9 cellular contexts compared by ENCODE assay signal in the genomic region with DNA sequence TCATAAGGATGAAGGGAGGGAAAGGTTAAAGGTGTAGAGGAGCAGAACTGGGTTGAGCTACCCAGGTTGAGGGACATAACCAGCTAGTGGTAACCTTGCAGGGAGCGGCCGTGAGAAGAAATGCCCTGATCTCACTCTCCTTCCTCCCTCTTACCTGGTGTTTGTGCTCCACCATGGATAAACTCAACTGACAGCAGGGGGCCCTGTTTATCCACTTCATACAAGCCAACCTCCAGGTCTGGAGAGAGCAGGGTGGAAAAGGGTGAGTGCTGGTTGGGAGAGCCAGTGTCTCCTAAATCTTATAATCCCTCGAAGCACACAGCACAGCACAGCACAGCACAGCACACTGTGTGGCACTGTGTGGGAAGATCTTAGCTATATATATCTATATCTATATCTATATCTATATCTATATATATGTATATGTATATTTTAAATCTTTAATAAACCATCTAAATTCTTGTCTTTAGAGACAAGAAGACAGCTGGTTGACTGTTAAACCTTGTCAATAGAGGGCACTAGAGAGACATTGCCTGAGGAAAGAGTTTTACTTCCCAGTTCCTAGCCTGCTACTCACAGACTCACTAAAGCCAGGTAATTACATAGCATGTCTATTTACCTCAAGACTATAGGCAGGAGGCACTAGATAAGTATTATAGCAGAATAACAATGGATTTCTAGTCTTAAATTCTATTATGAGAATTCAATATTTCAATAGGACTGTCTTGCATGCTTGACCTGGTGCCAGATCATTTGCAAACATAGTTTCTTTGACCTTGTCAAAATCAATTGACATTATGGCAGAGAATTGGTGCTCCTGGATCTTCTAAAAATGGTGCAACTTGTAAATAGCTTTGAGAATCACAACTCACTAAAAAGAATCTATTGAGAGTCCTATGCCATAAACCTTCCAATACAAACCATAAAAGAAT. TPM values are rescaled to one million over a fixed set of nuclear protein-coding genes. Genes with fewer than 3 reads are reported as not detected.
DNase-seq lines count a peak whose midpoint lies in the region; ATAC-seq, FAIRE-seq and TF ChIP-seq lines count a peak whose summit lies in the region.
"Had no signal": no experiment of that assay in that cellular context is flagged by ENCODE, and none has a peak within 500 bp of the region (broad histone marks: within the 10 kb centered on the region; RNA-seq: fewer than 3 reads in every experiment).

No MANE protein-coding gene starts in this region.

- H3K9me3 Mint-ChIP-seq in osteocyte (ENCODE audit: unreplicated experiment) = no peaks in the 10 kb centered on the region

- H3K27ac Mint-ChIP-seq in osteocyte (ENCODE audit: unreplicated experiment) = no peak overlapping the region

- peak; percentile 33 for FAIRE-seq in colon (lab: Jason Lieb, UNC)

- DNase-seq in GM10266 (ENCODE audit: extremely low spot score) (peak; percentile 25), NCI-H2227 (lab: John Stamatoyannopoulos, UW; ENCODE audit: unreplicated experiment) (peak; percentile 7), osteocyte (ENCODE audit: extremely low spot score, unreplicated experiment) (no peak), substantia nigra (lab: John Stamatoyannopoulos, UW) (no peak), posterior vena cava (ENCODE audit: low spot score) (no peak), GM19238 (ENCODE audit: insufficient read length, low spot score) (no peak)
- DNase-seq: NCI-H2107 had no signal

- peaks cover 2% of the 10 kb centered on the region for H3K27me3 Mint-ChIP-seq in osteocyte (ENCODE audit: unreplicated experiment)

- H3K4me1 Mint-ChIP-seq in osteocyte (ENCODE audit: unreplicated experiment) = peaks cover 15% of the 10 kb centered on the region

- H3K36me3 Mint-ChIP-seq in osteocyte (ENCODE audit: unreplicated experiment) = no peaks in the 10 kb centered on the region

- intact Hi-C loops in posterior vena cava (cut with DNase I) = no loop called here

- H3K27ac ChIP-seq in substantia nigra (ENCODE audit: low read depth, low read length, poor library complexity, severe bottlenecking) = no peak overlapping the region

- peak; percentile 56 for TF ChIP-seq CTCF in GM10266 (IDR thresholded peaks at IDR 0.05; ENCODE audit: control insufficient read depth, insufficient read depth, low read depth, missing control alignments)
- TF ChIP-seq CTCF in osteocyte (IDR thresholded peaks at IDR 0.05) = peak; percentile 41

- no peak overlapping the region for H3K4me3 Mint-ChIP-seq in osteocyte (ENCODE audit: unreplicated experiment)

- ATAC-seq in HG03520 (IDR thresholded peaks at IDR 0.05; ENCODE audit: unreplicated experiment) = no peak

RNA-seq across cellular contexts. Expression of a gene that starts 21.7 kb away (rescaled TPM):
- 4.2 and 5.8 TPM in 2 replicates for total RNA-seq in osteocyte
- total RNA-seq in posterior vena cava = 10 to 100 TPM; 20.2 to 26.6 TPM

Comparison
In these comparisons a context has a peak if more than half of its experiments do, and no peak if none do; other contexts are left out.
1. DNase-seq: peak in GM10266 (single experiment) and NCI-H2227 (single experiment); none in osteocyte (single experiment), substantia nigra (0 of 49), posterior vena cava (single experiment) and GM19238 (single experiment).